Comparison of ENCODE assay signal across 8 cellular contexts in the genomic region with DNA sequence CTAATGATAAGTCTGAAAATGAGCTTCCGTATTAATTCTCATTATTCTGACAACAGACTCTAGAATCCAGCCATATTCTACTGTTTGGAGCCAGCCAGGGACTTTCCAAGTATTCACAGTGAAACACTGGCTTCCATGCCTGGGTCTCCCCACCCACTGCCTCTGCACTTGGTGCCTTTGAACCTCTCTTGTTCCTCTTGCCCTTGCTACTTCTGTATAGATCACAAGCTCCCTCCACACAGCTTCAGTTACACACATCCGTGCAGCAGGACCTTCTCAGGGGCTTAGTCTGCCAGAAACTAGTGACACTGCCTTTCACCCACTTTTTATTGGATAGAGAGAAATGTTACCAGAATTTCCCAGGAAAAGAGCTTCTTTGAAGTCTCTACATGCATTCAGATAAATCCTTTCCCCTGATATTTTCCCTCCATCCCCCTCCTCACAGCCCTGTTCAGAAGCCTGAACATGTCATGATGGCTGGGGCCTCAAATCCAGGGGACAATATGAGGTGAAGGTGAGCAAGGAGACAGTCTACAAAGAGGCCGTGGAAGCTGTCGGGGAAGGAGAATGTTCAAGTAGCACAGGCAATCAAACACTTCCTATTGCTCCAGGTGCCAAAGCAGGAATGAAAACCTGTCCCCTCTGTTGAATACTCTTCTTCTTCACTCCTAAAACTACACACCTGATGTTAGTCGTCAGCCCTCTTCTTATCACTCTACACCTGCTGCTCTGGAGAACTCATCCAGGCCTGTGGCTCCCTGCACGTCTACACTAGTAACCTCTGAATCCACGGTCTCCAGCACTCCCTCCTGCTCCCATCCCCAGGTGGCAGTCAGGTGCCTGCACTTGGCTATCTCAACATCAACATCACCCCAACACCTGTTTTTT. TPM values are rescaled to one million over a fixed set of nuclear protein-coding genes. Genes with fewer than 3 reads are reported as not detected.
A peak's percentile ranks its signal among the peaks of the same experiment; 100 is the strongest.
DNase-seq lines count a peak whose midpoint lies in the region; ATAC-seq and TF ChIP-seq lines count a peak whose summit lies in the region.

No MANE protein-coding gene starts in this region.

- no peak overlapping the region for H3K18ac ChIP-seq in mesenchymal stem cell (ENCODE audit: low read depth in 1 of 2, low read length in 2 of 2)

- H3K4me3 Mint-ChIP-seq in chondrocyte (ENCODE audit: unreplicated experiment), result no peak overlapping the region

- no peak overlapping the region for H3K27ac Mint-ChIP-seq in chondrocyte (ENCODE audit: unreplicated experiment)

- no peak overlapping the region for H3K4ac ChIP-seq in mesenchymal stem cell (ENCODE audit: low read depth in 1 of 2, low read length in 2 of 2)

- peaks cover 78% of the 10 kb centered on the region for H3K27me3 Mint-ChIP-seq in chondrocyte (ENCODE audit: low read depth)

- H3K27ac ChIP-seq in BLaER1 (peak overlapping the region; percentile 93), mesenchymal stem cell (ENCODE audit: low read length, poor library complexity, severe bottlenecking) (no peak overlapping the region)

- 51% methylated on average over 7 of the region's 7 CpGs for WGBS in mesenchymal stem cell

- peak overlapping the region; percentile 71 for H3K9ac ChIP-seq in BLaER1
- no peak overlapping the region for H3K9ac ChIP-seq in adipocyte (ENCODE audit: low read length)
- H3K9ac ChIP-seq in mesenchymal stem cell (ENCODE audit: low read length), result peak overlapping the region; percentile 61

- peaks cover 9% of the 10 kb centered on the region for H3K9me3 Mint-ChIP-seq in chondrocyte (ENCODE audit: low read depth)

- ATAC-seq in GM19035 (IDR thresholded peaks at IDR 0.05; ENCODE audit: unreplicated experiment), result peak; percentile 61
- peak; percentile 59 for ATAC-seq in HG03108 (IDR thresholded peaks at IDR 0.05; ENCODE audit: unreplicated experiment)

- TF ChIP-seq CTCF in chondrocyte (IDR thresholded peaks at IDR 0.05), result no peak

- H2BK12ac ChIP-seq in mesenchymal stem cell (ENCODE audit: low read length in 2 of 2), result no peak overlapping the region

- H3K36me3 ChIP-seq in BLaER1 (no peaks in the 10 kb centered on the region), adipocyte (ENCODE audit: control insufficient read depth, insufficient read depth, low read length, severe bottlenecking) (no peaks in the 10 kb centered on the region), mesenchymal stem cell (ENCODE audit: control insufficient read depth in 1 of 2, insufficient read depth in 2 of 2, low read depth in 1 of 2, low read length in 2 of 2) (no peaks in the 10 kb centered on the region)

- H3K9me3 ChIP-seq in BLaER1 (peaks cover 4% of the 10 kb centered on the region), adipocyte (ENCODE audit: control insufficient read depth, low read length) (peaks cover under 1% of the 10 kb centered on the region), mesenchymal stem cell (ENCODE audit: control insufficient read depth, low read length) (no peaks in the 10 kb centered on the region)

- H2BK120ac ChIP-seq in mesenchymal stem cell (ENCODE audit: low read depth, low read length), result no peak overlapping the region

- H3K23ac ChIP-seq in mesenchymal stem cell (ENCODE audit: low read length in 2 of 2), result no peak overlapping the region

- peaks cover 44% of the 10 kb centered on the region for H3K4me1 ChIP-seq in BLaER1
- no peaks in the 10 kb centered on the region for H3K4me1 ChIP-seq in adipocyte (ENCODE audit: control insufficient read depth, insufficient read depth, low read length)
- no peaks in the 10 kb centered on the region for H3K4me1 ChIP-seq in mesenchymal stem cell (ENCODE audit: control insufficient read depth, insufficient read depth, low read depth, low read length)

- no peaks in the 10 kb centered on the region for H4K20me1 ChIP-seq in BLaER1

- no peak overlapping the region for H3K4me3 ChIP-seq in BLaER1
- H3K4me3 ChIP-seq in adipocyte (ENCODE audit: low read length), result no peak overlapping the region
- no peak overlapping the region for H3K4me3 ChIP-seq in mesenchymal stem cell (ENCODE audit: insufficient read depth in 1 of 2, low read depth in 1 of 2, low read length in 2 of 2)

- H4K8ac ChIP-seq in mesenchymal stem cell (ENCODE audit: low read length), result no peak overlapping the region

- H2BK5ac ChIP-seq in mesenchymal stem cell (ENCODE audit: low read depth, low read length, poor library complexity, severe bottlenecking), result no peak overlapping the region

- H2BK15ac ChIP-seq in mesenchymal stem cell (ENCODE audit: low read depth, poor library complexity, severe bottlenecking), result no peak overlapping the region

- no peak overlapping the region for H2AFZ ChIP-seq in mesenchymal stem cell (ENCODE audit: low read depth, low read length)

- H3K27me3 ChIP-seq in BLaER1, result no peaks in the 10 kb centered on the region
- H3K27me3 ChIP-seq in adipocyte (replicated peaks; ENCODE audit: control insufficient read depth, insufficient read depth, low read length), result no peaks in the 10 kb centered on the region
- H3K27me3 ChIP-seq in mesenchymal stem cell (ENCODE audit: control insufficient read depth in 1 of 2, insufficient read depth in 1 of 2, low read length in 2 of 2), result peaks cover 5 to 27% of the 10 kb centered on the region in 2 experiments

- DNase-seq in adipocyte (ENCODE audit: low read depth), result peak; percentile 7
- DNase-seq in mesenchymal stem cell, result peak; percentile 25
- DNase-seq in HuH-7.5 (ENCODE audit: low spot score), result no peak
- DNase-seq in HT-29 (ENCODE audit: low spot score), result no peak
- DNase-seq in chondrocyte (ENCODE audit: low spot score), result no peak

- no peak overlapping the region for H4K91ac ChIP-seq in mesenchymal stem cell (ENCODE audit: low read length)

- no peak overlapping the region for H3K14ac ChIP-seq in mesenchymal stem cell (ENCODE audit: low read length in 2 of 2)

- no peaks in the 10 kb centered on the region for H3K4me1 Mint-ChIP-seq in chondrocyte (ENCODE audit: low read depth)

- no peaks in the 10 kb centered on the region for H3K79me1 ChIP-seq in mesenchymal stem cell (replicated peaks; ENCODE audit: low read length, poor library complexity, severe bottlenecking)

- H2AK5ac ChIP-seq in mesenchymal stem cell (ENCODE audit: low read length, severe bottlenecking), result no peak overlapping the region

- H3K36me3 Mint-ChIP-seq in chondrocyte (ENCODE audit: low read depth), result no peaks in the 10 kb centered on the region

- H3K4me2 ChIP-seq in BLaER1 (peak overlapping the region; percentile 74), mesenchymal stem cell (ENCODE audit: low read length, poor library complexity, severe bottlenecking) (no peak overlapping the region)

RNA-seq across cellular contexts. Expression of a gene that starts 20.1 kb away (rescaled TPM):
- 0.22 TPM for polyA plus RNA-seq in mesenchymal stem cell (2013, experiment 1 of 2)
- 0.04 TPM for polyA plus RNA-seq in mesenchymal stem cell (2013, experiment 2 of 2)
- total RNA-seq in HT-29 (2014; rRNA removed; shearing (Covaris generic)), result 0.03 and 0.23 TPM in 2 replicates
- not detected in 3 replicates for total RNA-seq in chondrocyte

RNA-seq across cellular contexts. Expression of a gene that starts 43.9 kb away (rescaled TPM):
- polyA plus RNA-seq in mesenchymal stem cell (2013, experiment 1 of 2), result 3.1 TPM
- polyA plus RNA-seq in mesenchymal stem cell (2013, experiment 2 of 2), result 2.4 TPM
- total RNA-seq in HT-29 (2014; rRNA removed; shearing (Covaris generic)), result not detected in 2 replicates
- 0.65 to 1.3 TPM (median 1.2 TPM) in 3 replicates for total RNA-seq in chondrocyte

RNA-seq across cellular contexts. Expression of a gene that starts 46.2 kb away (rescaled TPM):
- polyA plus RNA-seq in mesenchymal stem cell (2013, experiment 1 of 2), result 10.6 TPM
- polyA plus RNA-seq in mesenchymal stem cell (2013, experiment 2 of 2), result 8.7 TPM
- total RNA-seq in HT-29 (2014; rRNA removed; shearing (Covaris generic)), result not detected in 2 replicates
- total RNA-seq in chondrocyte, result 2.8 to 2.9 TPM (median 2.8 TPM) in 3 replicates

Comparison
In these comparisons a context has a peak if more than half of its experiments do, and no peak if none do; other contexts are left out.
1. DNase-seq: peak in adipocyte (single experiment) and mesenchymal stem cell (single experiment); none in HuH-7.5 (single experiment), HT-29 (single experiment) and chondrocyte (single experiment).